Comparison of ENCODE assay signal across 8 cellular contexts in the genomic region with DNA sequence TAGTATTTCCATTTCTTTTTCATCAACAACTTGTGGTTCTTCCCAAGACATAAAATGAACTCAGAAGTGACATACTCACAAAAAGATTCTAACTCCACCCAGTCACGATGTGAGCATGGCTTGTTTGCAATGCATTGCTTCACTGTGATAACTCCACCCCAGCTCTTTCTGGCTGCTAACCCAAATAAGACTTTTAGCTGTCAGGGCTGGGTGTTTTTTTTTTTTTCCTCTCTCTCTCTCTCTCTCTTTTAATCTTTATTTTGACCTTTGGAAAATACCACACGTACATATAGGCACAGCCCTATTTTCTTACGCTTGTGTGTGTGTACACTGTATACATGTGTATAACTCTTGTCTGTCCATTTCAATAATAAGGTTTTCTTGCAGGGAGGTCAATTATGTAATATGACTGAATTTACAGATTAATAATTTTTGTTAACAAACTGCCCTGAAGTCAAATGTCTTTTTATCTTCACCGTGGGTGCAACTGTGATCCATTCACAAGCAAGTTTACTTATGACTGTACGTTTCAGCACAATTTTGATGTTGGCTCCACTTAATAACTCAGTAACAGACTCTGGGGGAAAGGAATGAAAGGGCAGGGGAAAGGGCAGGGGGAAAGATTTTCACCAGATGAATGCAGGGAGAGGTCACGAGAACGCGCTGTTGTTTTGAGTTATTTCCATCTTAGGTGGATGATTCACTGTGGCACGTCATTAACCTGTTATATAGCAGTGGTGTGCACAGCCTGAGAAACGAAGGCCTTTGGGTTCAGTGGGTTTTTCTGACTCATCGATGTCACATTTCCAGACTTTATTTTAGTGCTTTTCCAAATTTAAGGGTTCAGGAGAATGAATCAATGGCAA. TPM values are rescaled to one million over a fixed set of nuclear protein-coding genes. Genes with fewer than 3 reads are reported as not detected.
A peak's percentile ranks its signal among the peaks of the same experiment; 100 is the strongest.
DNase-seq lines count a peak whose midpoint lies in the region; ATAC-seq and TF ChIP-seq lines count a peak whose summit lies in the region.

No MANE protein-coding gene starts in this region.

- peak; percentile 53 for DNase-seq in CD1c-positive myeloid dendritic cell (ENCODE audit: extremely low spot score)
- DNase-seq in LoVo (ENCODE audit: low spot score), result peak; percentile 58
- DNase-seq in activated T-cell treated with anti-CD3 and anti-CD28 coated beads for 48 hours (ENCODE audit: low read depth), result peak; percentile 50
- peak; percentile 70 for DNase-seq in stimulated activated CD4-positive, alpha-beta T cell treated with anti-CD3 and anti-CD28 coated beads, Interleukin-2, amount 100 ng/mL, for 4 hours (ENCODE audit: low read depth)
- no peak for DNase-seq in NCI-H2171 treated with DMSO at 0.1 percent for 48 hours (lab: John Stamatoyannopoulos, UW)
- DNase-seq in DMS53 treated with DMSO at 0.1 percent for 48 hours (lab: John Stamatoyannopoulos, UW; ENCODE audit: unreplicated experiment), result no peak

- peak overlapping the region in 3 of 4 donors; percentile 63 to 74 (median 64) for H3K27ac ChIP-seq in gastroesophageal sphincter

- no peak for TF ChIP-seq CTCF in gastroesophageal sphincter (IDR thresholded peaks at IDR 0.05)

- H3K9me3 ChIP-seq in gastroesophageal sphincter, result no peaks in the 10 kb centered on the region

- H3K4me1 ChIP-seq in gastroesophageal sphincter, result peaks cover 0 to 24% (median 0%) of the 10 kb centered on the region in 3 donors

- WGBS in gastroesophageal sphincter (ENCODE audit: low coverage in 1 of 2), 2 donors, result 17 to 18% methylated on average over 10 to 11 of the region's 11 CpGs

- no peak overlapping the region for H3K4me3 ChIP-seq in gastroesophageal sphincter

- H3K27me3 ChIP-seq in gastroesophageal sphincter, result no peaks in the 10 kb centered on the region

- TF ChIP-seq POLR2A in gastroesophageal sphincter (IDR thresholded peaks at IDR 0.05), result no peak

- H3K36me3 ChIP-seq in gastroesophageal sphincter, result no peaks in the 10 kb centered on the region

- TF ChIP-seq EP300 in gastroesophageal sphincter (IDR thresholded peaks at IDR 0.05), result no peak

- ATAC-seq in GM21529 (IDR thresholded peaks at IDR 0.05; ENCODE audit: unreplicated experiment) (peak; percentile 80), gastroesophageal sphincter (peak; percentile 75)

RNA-seq across cellular contexts. Expression of gene APBB1IP, which starts 49.1 kb away (rescaled TPM):
- 1 to 10 TPM; 2.3 to 6.9 (median 4.9) TPM for total RNA-seq in gastroesophageal sphincter

Comparison
In these comparisons a context has a peak if more than half of its experiments do, and no peak if none do; other contexts are left out.
1. DNase-seq: peak in CD1c-positive myeloid dendritic cell (single experiment), LoVo (single experiment), activated T-cell treated with anti-CD3 and anti-CD28 coated beads for 48 hours (single experiment) and stimulated activated CD4-positive, alpha-beta T cell treated with anti-CD3 and anti-CD28 coated beads, Interleukin-2, amount 100 ng/mL, for 4 hours (single experiment); none in NCI-H2171 treated with DMSO at 0.1 percent for 48 hours (single experiment) and DMS53 treated with DMSO at 0.1 percent for 48 hours (single experiment).